Comparison of ENCODE assay signal across 21 cellular contexts in the genomic region with DNA sequence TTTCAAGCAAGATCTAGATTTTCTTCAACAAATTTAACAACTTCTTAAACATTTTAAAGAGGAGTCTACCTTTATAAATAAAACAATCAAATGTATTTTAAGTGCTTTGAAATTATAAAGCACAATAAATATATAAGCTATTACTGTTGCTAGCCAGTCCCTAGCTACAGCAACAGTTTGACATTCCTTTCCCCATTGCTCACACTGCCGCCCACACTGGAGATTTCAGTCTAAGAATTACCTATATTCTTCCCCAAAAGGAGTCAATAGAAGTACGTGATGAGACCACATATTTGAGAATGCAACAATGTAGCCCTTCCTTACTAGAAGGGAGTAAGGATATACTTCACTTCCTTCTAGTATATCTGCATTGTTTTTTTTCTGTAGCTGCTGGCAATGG.
DNase-seq lines count a peak whose midpoint lies in the region; ATAC-seq, FAIRE-seq and TF ChIP-seq lines count a peak whose summit lies in the region.
"Had no signal": no experiment of that assay in that cellular context is flagged by ENCODE, and none has a peak within 500 bp of the region (broad histone marks: within the 10 kb centered on the region; RNA-seq: fewer than 3 reads in every experiment).

No MANE protein-coding gene starts in this region.

- peak overlapping the region; percentile 50 for H3K27ac ChIP-seq in astrocyte (ENCODE audit: low read depth, low read length)
- H3K27ac ChIP-seq: 22Rv1, body of pancreas, gastroesophageal sphincter had no signal

- POLR2A ChIA-PET in activated CD4-positive, alpha-beta T cell treated with anti-CD3 and anti-CD28 coated beads, Interleukin-2, amount 10 ng/mL, durations not matched to agents 7 days and 5 days (lab: Charles Lee), result no interaction called here
- POLR2A ChIA-PET in T-cell (lab: Charles Lee), result no interaction called here

- ATAC-seq in T-cell (replicated peaks in 1 of 4) (no peak), GM19463 (IDR thresholded peaks at IDR 0.05; ENCODE audit: unreplicated experiment) (no peak)
- ATAC-seq: body of pancreas; gastroesophageal sphincter; stimulated activated naive CD8-positive, alpha-beta T cell treated with anti-CD3 and anti-CD28 coated beads, Interleukin-15, Interleukin-2, amounts not matched to agents 100 U/mL and 50 U/mL, for 24 hours; T-helper 17 cell had no signal

- H3K9me3 ChIP-seq in astrocyte (ENCODE audit: insufficient read depth, low read depth, low read length), result no peaks in the 10 kb centered on the region
- H3K9me3 ChIP-seq: body of pancreas, gastroesophageal sphincter had no signal

- H3K27me3 ChIP-seq in astrocyte (ENCODE audit: insufficient read depth, low read length), result no peaks in the 10 kb centered on the region
- H3K27me3 ChIP-seq: body of pancreas, gastroesophageal sphincter had no signal

- H2AFZ ChIP-seq in astrocyte (ENCODE audit: low read depth, low read length), result no peak overlapping the region

- intact Hi-C loops in activated CD4-positive, alpha-beta T cell treated with anti-CD3 and anti-CD28 coated beads, Interleukin-2, amount 10 ng/mL, durations not matched to agents 24 days and 14 days (cut with micrococcal nuclease), result no loop called here

- peak; percentile 31 for DNase-seq in activated CD4-positive, alpha-beta T cell treated with anti-CD3 and anti-CD28 coated beads, Interleukin-2, amount 10 ng/mL, durations not matched to agents 24 days and 14 days
- DNase-seq in activated CD4-positive, alpha-beta T cell treated with anti-CD3 and anti-CD28 coated beads, Interleukin-2, amount 10 ng/mL, durations not matched to agents 7 days and 5 days, result no peak
- DNase-seq in astrocyte (ENCODE audit: low read depth), result peak; percentile 79
- DNase-seq in glomerular visceral epithelial cell (ENCODE audit: extremely low spot score), result peak; percentile 47
- DNase-seq in T-cell, result no peak
- DNase-seq in nephron progenitor cell, result no peak
- DNase-seq in type B pancreatic cell (ENCODE audit: extremely low spot score, unreplicated experiment), result no peak
- DNase-seq: activated gamma-delta T cell; body of pancreas; CD4-positive, alpha-beta memory T cell; immature natural killer cell; NCI-H2081; NCI-H82; RPMI8226; small intestine; stimulated activated naive CD8-positive, alpha-beta T cell treated with anti-CD3 and anti-CD28 coated beads, Interleukin-15, Interleukin-2, amounts not matched to agents 100 U/mL and 50 U/mL, for 24 hours; T-helper 17 cell had no signal

- H3K4me1 ChIP-seq in astrocyte (ENCODE audit: insufficient read depth, low read length), result peaks cover 10% of the 10 kb centered on the region
- H3K4me1 ChIP-seq: body of pancreas had no signal

- no peak overlapping the region for H3K4me3 ChIP-seq in astrocyte (ENCODE audit: insufficient read depth, low read depth, low read length)
- H3K4me3 ChIP-seq: body of pancreas, gastroesophageal sphincter had no signal

- FAIRE-seq in astrocyte (lab: Jason Lieb, UNC), result peak; percentile 54
- FAIRE-seq: small intestine had no signal

- H3K4me1 Mint-ChIP-seq in activated CD4-positive, alpha-beta T cell treated with anti-CD3 and anti-CD28 coated beads, Interleukin-2, amount 10 ng/mL, durations not matched to agents 24 days and 14 days, result no peaks in the 10 kb centered on the region
- H3K4me1 Mint-ChIP-seq in activated CD4-positive, alpha-beta T cell treated with anti-CD3 and anti-CD28 coated beads, Interleukin-2, amount 10 ng/mL, durations not matched to agents 7 days and 5 days, result no peaks in the 10 kb centered on the region
- H3K4me1 Mint-ChIP-seq in astrocyte (ENCODE audit: low read depth, unreplicated experiment) (peaks cover 14% of the 10 kb centered on the region), T-cell (no peaks in the 10 kb centered on the region), nephron progenitor cell (peaks cover 13% of the 10 kb centered on the region), type B pancreatic cell (ENCODE audit: unreplicated experiment) (no peaks in the 10 kb centered on the region)
- H3K4me1 Mint-ChIP-seq: CD4-positive, alpha-beta memory T cell; immature natural killer cell; mesothelial cell of epicardium had no signal

- H3K4me3 Mint-ChIP-seq in activated CD4-positive, alpha-beta T cell treated with anti-CD3 and anti-CD28 coated beads, Interleukin-2, amount 10 ng/mL, durations not matched to agents 24 days and 14 days, result no peak overlapping the region
- H3K4me3 Mint-ChIP-seq in activated CD4-positive, alpha-beta T cell treated with anti-CD3 and anti-CD28 coated beads, Interleukin-2, amount 10 ng/mL, durations not matched to agents 7 days and 5 days, result no peak overlapping the region
- H3K4me3 Mint-ChIP-seq in astrocyte (ENCODE audit: unreplicated experiment) (no peak overlapping the region), T-cell (no peak overlapping the region), nephron progenitor cell (no peak overlapping the region), type B pancreatic cell (no peak overlapping the region)
- H3K4me3 Mint-ChIP-seq: CD4-positive, alpha-beta memory T cell; immature natural killer cell; mesothelial cell of epicardium; T-helper 17 cell had no signal

- H3K27me3 Mint-ChIP-seq in activated CD4-positive, alpha-beta T cell treated with anti-CD3 and anti-CD28 coated beads, Interleukin-2, amount 10 ng/mL, durations not matched to agents 24 days and 14 days, result peaks cover 19% of the 10 kb centered on the region
- H3K27me3 Mint-ChIP-seq in activated CD4-positive, alpha-beta T cell treated with anti-CD3 and anti-CD28 coated beads, Interleukin-2, amount 10 ng/mL, durations not matched to agents 7 days and 5 days, result peaks cover 5% of the 10 kb centered on the region
- H3K27me3 Mint-ChIP-seq in astrocyte (ENCODE audit: low read depth, unreplicated experiment) (no peaks in the 10 kb centered on the region), T-cell (peaks cover 10 to 18% of the 10 kb centered on the region in 2 donors), nephron progenitor cell (ENCODE audit: low read depth, poor library complexity) (no peaks in the 10 kb centered on the region), type B pancreatic cell (no peaks in the 10 kb centered on the region)

- no peaks in the 10 kb centered on the region for H3K36me3 Mint-ChIP-seq in activated CD4-positive, alpha-beta T cell treated with anti-CD3 and anti-CD28 coated beads, Interleukin-2, amount 10 ng/mL, durations not matched to agents 24 days and 14 days (ENCODE audit: low read depth)
- H3K36me3 Mint-ChIP-seq in activated CD4-positive, alpha-beta T cell treated with anti-CD3 and anti-CD28 coated beads, Interleukin-2, amount 10 ng/mL, durations not matched to agents 7 days and 5 days (ENCODE audit: low read depth), result no peaks in the 10 kb centered on the region
- no peaks in the 10 kb centered on the region for H3K36me3 Mint-ChIP-seq in astrocyte (ENCODE audit: low read depth, unreplicated experiment)
- no peaks in the 10 kb centered on the region for H3K36me3 Mint-ChIP-seq in T-cell
- H3K36me3 Mint-ChIP-seq in nephron progenitor cell (ENCODE audit: low read depth), result peaks cover 10% of the 10 kb centered on the region
- H3K36me3 Mint-ChIP-seq in type B pancreatic cell, result no peaks in the 10 kb centered on the region
- H3K36me3 Mint-ChIP-seq: CD4-positive, alpha-beta memory T cell; immature natural killer cell had no signal

- no peaks in the 10 kb centered on the region for H3K79me2 ChIP-seq in astrocyte (ENCODE audit: insufficient read depth, low read length)

- H3K4me2 ChIP-seq in astrocyte (ENCODE audit: low read length), result peak overlapping the region; percentile 45

- no peak overlapping the region for H3K27ac Mint-ChIP-seq in activated CD4-positive, alpha-beta T cell treated with anti-CD3 and anti-CD28 coated beads, Interleukin-2, amount 10 ng/mL, durations not matched to agents 24 days and 14 days
- no peak overlapping the region for H3K27ac Mint-ChIP-seq in activated CD4-positive, alpha-beta T cell treated with anti-CD3 and anti-CD28 coated beads, Interleukin-2, amount 10 ng/mL, durations not matched to agents 7 days and 5 days
- H3K27ac Mint-ChIP-seq in astrocyte (ENCODE audit: unreplicated experiment) (peak overlapping the region; percentile 94), T-cell (no peak overlapping the region), nephron progenitor cell (no peak overlapping the region), type B pancreatic cell (no peak overlapping the region)
- H3K27ac Mint-ChIP-seq: CD4-positive, alpha-beta memory T cell; immature natural killer cell; mesothelial cell of epicardium; T-helper 17 cell had no signal

- no peak overlapping the region for H3K9ac ChIP-seq in astrocyte (ENCODE audit: low read length)

- CTCF ChIA-PET in activated CD4-positive, alpha-beta T cell treated with anti-CD3 and anti-CD28 coated beads, Interleukin-2, amount 10 ng/mL, durations not matched to agents 7 days and 5 days (lab: Charles Lee), result interaction anchor here (0.6 kb wide), 1 partner anchor 1193 kb away, joined by 5 read pairs; no protein-coding TSS in a partner anchor
- CTCF ChIA-PET in T-cell (lab: Charles Lee), result interaction anchor here in 1 of 2 donors (0.6 kb wide), 1 partner anchor 9 kb away, joined by 5 read pairs; no protein-coding TSS in a partner anchor

- TF ChIP-seq CTCF in astrocyte (IDR thresholded peaks at IDR 0.05; ENCODE audit: insufficient read depth, low read depth, low read length), result no peak
- no peak for TF ChIP-seq CTCF in nephron progenitor cell (IDR thresholded peaks at IDR 0.05)
- no peak for TF ChIP-seq CTCF in type B pancreatic cell (conservative IDR thresholded peaks at IDR 0.05)

- no peaks in the 10 kb centered on the region for H3K9me3 Mint-ChIP-seq in activated CD4-positive, alpha-beta T cell treated with anti-CD3 and anti-CD28 coated beads, Interleukin-2, amount 10 ng/mL, durations not matched to agents 24 days and 14 days
- H3K9me3 Mint-ChIP-seq in activated CD4-positive, alpha-beta T cell treated with anti-CD3 and anti-CD28 coated beads, Interleukin-2, amount 10 ng/mL, durations not matched to agents 7 days and 5 days, result no peaks in the 10 kb centered on the region
- H3K9me3 Mint-ChIP-seq in astrocyte (ENCODE audit: unreplicated experiment) (no peaks in the 10 kb centered on the region), T-cell (no peaks in the 10 kb centered on the region), nephron progenitor cell (no peaks in the 10 kb centered on the region), type B pancreatic cell (no peaks in the 10 kb centered on the region)
- H3K9me3 Mint-ChIP-seq: CD4-positive, alpha-beta memory T cell; immature natural killer cell; mesothelial cell of epicardium had no signal

- no peaks in the 10 kb centered on the region for H3K36me3 ChIP-seq in astrocyte (ENCODE audit: insufficient read depth, low read length)

- H4K20me1 ChIP-seq in astrocyte (ENCODE audit: insufficient read depth, low read length), result no peaks in the 10 kb centered on the region

Comparison
In these comparisons a context has a peak if more than half of its experiments do, and no peak if none do; other contexts are left out.
1. DNase-seq: peak in activated CD4-positive, alpha-beta T cell treated with anti-CD3 and anti-CD28 coated beads, Interleukin-2, amount 10 ng/mL, durations not matched to agents 24 days and 14 days (single experiment), astrocyte (single experiment) and glomerular visceral epithelial cell (single experiment); none in activated CD4-positive, alpha-beta T cell treated with anti-CD3 and anti-CD28 coated beads, Interleukin-2, amount 10 ng/mL, durations not matched to agents 7 days and 5 days (single experiment), T-cell (0 of 34), nephron progenitor cell (single experiment) and type B pancreatic cell (single experiment).